ENCODE assay signal across 11 cellular contexts in the genomic region with DNA sequence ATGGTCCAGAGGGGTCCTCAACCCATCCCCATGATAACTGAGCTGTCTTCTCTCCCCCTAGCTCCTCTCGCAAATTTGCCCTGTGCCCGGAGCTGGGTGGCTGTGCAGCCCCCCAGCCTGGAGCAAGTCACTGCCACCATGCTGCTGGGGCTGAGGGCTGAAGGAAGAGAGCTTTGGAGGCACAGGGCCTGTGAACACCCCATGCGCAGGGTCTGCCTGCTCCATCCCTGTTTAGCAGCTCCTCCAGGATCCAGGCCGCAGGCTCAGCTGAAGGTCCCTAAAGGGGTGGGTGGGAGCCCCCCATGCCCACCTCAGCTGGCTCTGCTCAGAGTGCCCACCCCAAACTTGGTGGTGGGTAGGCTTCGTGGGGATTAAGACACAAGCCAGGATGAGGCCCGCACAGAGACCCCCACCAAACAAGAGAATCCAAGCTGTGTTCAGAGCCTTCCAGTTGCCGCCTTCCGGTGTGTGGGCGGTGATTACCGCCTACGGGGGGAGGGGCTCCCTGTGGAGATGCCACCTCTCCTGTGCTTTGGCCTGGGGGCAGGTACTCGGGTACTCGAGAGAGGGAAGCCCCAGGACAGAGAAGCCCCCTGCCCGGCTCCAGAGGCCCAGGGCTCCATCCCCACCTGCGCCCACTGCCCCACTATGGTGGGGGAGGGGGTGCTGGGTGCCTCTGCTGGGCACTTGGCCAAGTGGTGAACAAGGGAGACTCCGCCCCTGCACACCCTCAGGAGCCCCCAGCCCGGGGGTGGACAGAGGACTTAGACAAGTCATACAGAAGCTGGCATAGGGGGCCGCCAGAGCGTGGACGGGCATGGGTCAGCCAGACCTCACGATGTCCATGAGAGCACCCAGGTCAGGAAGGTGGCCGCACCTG.
DNase-seq lines count a peak whose midpoint lies in the region; ATAC-seq and TF ChIP-seq lines count a peak whose summit lies in the region.
"Had no signal": no experiment of that assay in that cellular context is flagged by ENCODE, and none has a peak within 500 bp of the region (broad histone marks: within the 10 kb centered on the region; RNA-seq: fewer than 3 reads in every experiment).

No MANE protein-coding gene starts in this region.

- H3K36me3 Mint-ChIP-seq in memory B cell: no peaks in the 10 kb centered on the region

- H3K27ac Mint-ChIP-seq in memory B cell: no peak overlapping the region

- H3K9me3 ChIP-seq in BLaER1: no peaks in the 10 kb centered on the region
- H3K9me3 ChIP-seq in WERI-Rb-1 (ENCODE audit: severe bottlenecking): no peaks in the 10 kb centered on the region
- H3K9me3 ChIP-seq: MG63, tibial artery had no signal

- DNase-seq in NCI-H1417 (lab: John Stamatoyannopoulos, UW) (peak in 2 of 3 experiments; percentile 54 to 64), NCI-H1417 treated with DMSO at 0.1 percent for 48 hours (lab: John Stamatoyannopoulos, UW) (no peak), WERI-Rb-1 (no peak), memory B cell (ENCODE audit: low spot score in 2 of 2) (no peak), NOMO-1 (lab: John Stamatoyannopoulos, UW; ENCODE audit: unreplicated experiment in 2 of 2) (no peak), HuH-7.5 (ENCODE audit: low spot score) (no peak)
- DNase-seq: MG63, NCI-H524, tibial artery had no signal

- H3K27ac ChIP-seq in BLaER1: peak overlapping the region; percentile 85
- peak overlapping the region; percentile 58 for H3K27ac ChIP-seq in WERI-Rb-1
- H3K27ac ChIP-seq: tibial artery had no signal

- peak overlapping the region; percentile 98 for H3K4me2 ChIP-seq in BLaER1

- H4K20me1 ChIP-seq in BLaER1: peaks cover 53% of the 10 kb centered on the region

- peaks cover 8% of the 10 kb centered on the region for H3K27me3 Mint-ChIP-seq in memory B cell

- peak overlapping the region; percentile 80 for H3K4me3 Mint-ChIP-seq in memory B cell

- peak overlapping the region; percentile 73 for H3K9ac ChIP-seq in BLaER1

- peaks cover 90% of the 10 kb centered on the region for H3K4me1 ChIP-seq in BLaER1

- H3K36me3 ChIP-seq in BLaER1 (no peaks in the 10 kb centered on the region), WERI-Rb-1 (peaks cover 18% of the 10 kb centered on the region)
- H3K36me3 ChIP-seq: MG63, tibial artery had no signal

- peaks cover 15% of the 10 kb centered on the region for H3K4me1 Mint-ChIP-seq in memory B cell

- ATAC-seq in memory B cell (ENCODE audit: low read depth): no peak
- ATAC-seq in GM18858 (IDR thresholded peaks at IDR 0.05; ENCODE audit: unreplicated experiment): no peak

- no peaks in the 10 kb centered on the region for H3K9me3 Mint-ChIP-seq in memory B cell

- H3K4me3 ChIP-seq in BLaER1 (peak overlapping the region; percentile 78), WERI-Rb-1 (ENCODE audit: low read depth, low read length) (no peak overlapping the region)
- H3K4me3 ChIP-seq: MG63 had no signal

- TF ChIP-seq CTCF in WERI-Rb-1 (IDR thresholded peaks at IDR 0.05; ENCODE audit: low read depth, low read length): no peak

- H3K27me3 ChIP-seq in BLaER1: no peaks in the 10 kb centered on the region
- H3K27me3 ChIP-seq in WERI-Rb-1 (ENCODE audit: insufficient read depth, low read depth, severe bottlenecking): no peaks in the 10 kb centered on the region
- H3K27me3 ChIP-seq: MG63 had no signal

Comparison
In these comparisons a context has a peak if more than half of its experiments do, and no peak if none do; other contexts are left out.
1. DNase-seq: peak in NCI-H1417 (2 of 3); none in NCI-H1417 treated with DMSO at 0.1 percent for 48 hours (single experiment), WERI-Rb-1 (single experiment), memory B cell (0 of 2), NOMO-1 (0 of 2) and HuH-7.5 (single experiment).